9 cellular contexts compared by ENCODE assay signal in genomic region chr19:6161271-6161850, GRCh38. TPM values are rescaled to one million over a fixed set of nuclear protein-coding genes. Genes with fewer than 3 reads are reported as not detected.
A peak's percentile ranks its signal among the peaks of the same experiment; 100 is the strongest.
DNase-seq lines count a peak whose midpoint lies in the region; ATAC-seq, FAIRE-seq and TF ChIP-seq lines count a peak whose summit lies in the region.
"Had no signal": no experiment of that assay in that cellular context is flagged by ENCODE, and none has a peak within 500 bp of the region (broad histone marks: within the 10 kb centered on the region; RNA-seq: fewer than 3 reads in every experiment).

No MANE protein-coding gene starts in this region.

- no peaks in the 10 kb centered on the region for H3K4me1 ChIP-seq in Caco-2
- H3K4me1 ChIP-seq in endothelial cell of umbilical vein (ENCODE audit: control insufficient read depth, extremely low read depth, insufficient read depth, low read length): no peaks in the 10 kb centered on the region

- TF ChIP-seq POLR2A in endothelial cell of umbilical vein (IDR thresholded peaks at IDR 0.05; ENCODE audit: low read depth, low read length): no peak

- H4K20me1 ChIP-seq in endothelial cell of umbilical vein (replicated peaks; ENCODE audit: control insufficient read depth, extremely low read depth, insufficient read depth, low read length): no peaks in the 10 kb centered on the region

- H3K4me2 ChIP-seq in endothelial cell of umbilical vein (ENCODE audit: insufficient read depth, low read length): no peak overlapping the region

- CTCF ChIA-PET in Caco-2 (lab: Charles Lee) (no interaction called here), endothelial cell of umbilical vein (lab: Charles Lee) (no interaction called here)

- no peak overlapping the region for H3K27ac Mint-ChIP-seq in Caco-2 (ENCODE audit: unreplicated experiment)
- no peak overlapping the region for H3K27ac Mint-ChIP-seq in mesothelial cell of epicardium

- H2AFZ ChIP-seq in endothelial cell of umbilical vein (ENCODE audit: low read depth, low read length): peak overlapping the region; percentile 32

- H3K36me3 Mint-ChIP-seq in Caco-2 (ENCODE audit: insufficient read depth, unreplicated experiment) (no peaks in the 10 kb centered on the region), mesothelial cell of epicardium (no peaks in the 10 kb centered on the region)

- H3K27me3 ChIP-seq in Caco-2 (replicated peaks; ENCODE audit: control insufficient read depth, insufficient read depth, low read length) (no peaks in the 10 kb centered on the region), WERI-Rb-1 (ENCODE audit: insufficient read depth, low read depth, severe bottlenecking) (peaks cover 2% of the 10 kb centered on the region), endothelial cell of umbilical vein (ENCODE audit: control insufficient read depth in 2 of 2, insufficient read depth in 2 of 2, low read length in 2 of 2) (no peaks in the 10 kb centered on the region)

- DNase-seq in Caco-2: peak; percentile 19 to 63
- peak; percentile 40 for DNase-seq in WERI-Rb-1
- DNase-seq in endothelial cell of umbilical vein (ENCODE audit: low read depth, low spot score): peak; percentile 7
- DNase-seq in stimulated activated CD4-positive, alpha-beta T cell treated with anti-CD3 and anti-CD28 coated beads, Interleukin-4, amount 100 ng/mL, for 24 hours: peak; percentile 13
- no peak for DNase-seq in D721Med (ENCODE audit: insufficient read length, low spot score)
- no peak for DNase-seq in mesothelial cell of epicardium (ENCODE audit: low spot score in 2 of 2, unreplicated experiment in 2 of 2)

- dilution Hi-C loops in endothelial cell of umbilical vein (cut with MboI; ENCODE audit: extremely low pct_ligation_motif_present, low sequenced_read_pairs): no loop called here

- peaks cover 6% of the 10 kb centered on the region for H3K27me3 Mint-ChIP-seq in Caco-2 (ENCODE audit: insufficient read depth, unreplicated experiment)
- no peaks in the 10 kb centered on the region for H3K27me3 Mint-ChIP-seq in mesothelial cell of epicardium (ENCODE audit: low read depth)

- H3K9me3 Mint-ChIP-seq in Caco-2 (ENCODE audit: unreplicated experiment): peaks cover 18% of the 10 kb centered on the region
- peaks cover 31% of the 10 kb centered on the region for H3K9me3 Mint-ChIP-seq in mesothelial cell of epicardium

- intact Hi-C loops in Caco-2 (cut with micrococcal nuclease; ENCODE audit: unreplicated experiment): no loop called here
- intact Hi-C loops in endothelial cell of umbilical vein (cut with micrococcal nuclease): loop anchor here (10.0 kb wide), 1 partner anchor 263 kb away; the partner anchor contains the start of gene KHSRP

- ATAC-seq in HG03469 (IDR thresholded peaks at IDR 0.05; ENCODE audit: unreplicated experiment): no peak

- FAIRE-seq in endothelial cell of umbilical vein (lab: Jason Lieb, UNC) (no peak), D721Med (lab: Jason Lieb, UNC) (no peak)
- FAIRE-seq: colon had no signal

- TF ChIP-seq EP300 in Ishikawa (IDR thresholded peaks at IDR 0.05; ENCODE audit: borderline replicate concordance): no peak

- BruUV-seq in Caco-2 (replicated peaks; lab: Mats Ljungman, UMichigan) (no TSS peak), endothelial cell of umbilical vein (replicated peaks; lab: Mats Ljungman, UMichigan) (no TSS peak)

- H3K27ac ChIP-seq in WERI-Rb-1: no peak overlapping the region
- H3K27ac ChIP-seq in endothelial cell of umbilical vein (ENCODE audit: insufficient read depth, low read depth, low read length): no peak overlapping the region

- no peak overlapping the region for H3K4me3 Mint-ChIP-seq in Caco-2 (ENCODE audit: unreplicated experiment)
- no peak overlapping the region for H3K4me3 Mint-ChIP-seq in mesothelial cell of epicardium

- no peak for TF ChIP-seq RAD21 in Ishikawa (IDR thresholded peaks at IDR 0.05; ENCODE audit: low read depth)

- H3K9ac ChIP-seq in endothelial cell of umbilical vein (replicated peaks; ENCODE audit: extremely low read depth, insufficient read depth, low read length): no peak overlapping the region

- POLR2A ChIA-PET in Caco-2 (lab: Charles Lee): no interaction called here
- POLR2A ChIA-PET in endothelial cell of umbilical vein (lab: Charles Lee): no interaction called here

- no peak for TF ChIP-seq CTCF in Caco-2 (IDR thresholded peaks at IDR 0.05; ENCODE audit: insufficient read depth in 1 of 2, low read depth in 1 of 2, low read length in 1 of 2, severe bottlenecking in 1 of 2, unreplicated experiment in 1 of 2)
- no peak for TF ChIP-seq CTCF in WERI-Rb-1 (IDR thresholded peaks at IDR 0.05; ENCODE audit: low read depth, low read length)
- no peak for TF ChIP-seq CTCF in endothelial cell of umbilical vein (IDR thresholded peaks at IDR 0.05; ENCODE audit: extremely low read depth in 1 of 2, insufficient read depth in 1 of 2, low read depth in 1 of 2, low read length in 2 of 2)
- TF ChIP-seq CTCF in D721Med (IDR thresholded peaks at IDR 0.05; ENCODE audit: insufficient read depth, missing control alignments): no peak
- TF ChIP-seq CTCF in mesothelial cell of epicardium (IDR thresholded peaks at IDR 0.05; ENCODE audit: unreplicated experiment): no peak

- H3K36me3 ChIP-seq in Caco-2 (ENCODE audit: control insufficient read depth, insufficient read depth, low read length) (no peaks in the 10 kb centered on the region), WERI-Rb-1 (no peaks in the 10 kb centered on the region), endothelial cell of umbilical vein (ENCODE audit: control insufficient read depth in 2 of 2, extremely low read depth in 1 of 2, insufficient read depth in 2 of 2, low read length in 2 of 2) (no peaks in the 10 kb centered on the region)

- H3K9me1 ChIP-seq in endothelial cell of umbilical vein (replicated peaks; ENCODE audit: control insufficient read depth, extremely low read depth, insufficient read depth, low read length): no peaks in the 10 kb centered on the region

- H3K4me1 Mint-ChIP-seq in Caco-2 (ENCODE audit: low read depth, unreplicated experiment): no peaks in the 10 kb centered on the region
- H3K4me1 Mint-ChIP-seq in mesothelial cell of epicardium: no peaks in the 10 kb centered on the region

- H3K4me3 ChIP-seq in Caco-2 (ENCODE audit: low read depth, low read length) (no peak overlapping the region), WERI-Rb-1 (ENCODE audit: low read depth, low read length) (no peak overlapping the region), endothelial cell of umbilical vein (replicated peaks in 1 of 3; ENCODE audit: insufficient read depth in 1 of 3, low read depth in 1 of 3, low read length in 3 of 3) (no peak overlapping the region)

- H3K9me3 ChIP-seq in Caco-2: no peaks in the 10 kb centered on the region
- peaks cover 7% of the 10 kb centered on the region for H3K9me3 ChIP-seq in WERI-Rb-1 (ENCODE audit: severe bottlenecking)
- no peaks in the 10 kb centered on the region for H3K9me3 ChIP-seq in endothelial cell of umbilical vein (replicated peaks; ENCODE audit: control insufficient read depth, insufficient read depth, low read length)

- no peaks in the 10 kb centered on the region for H3K79me2 ChIP-seq in endothelial cell of umbilical vein (ENCODE audit: control insufficient read depth, insufficient read depth, low read length)

TF ChIP-seq in Ishikawa, 13 proteins besides CTCF, POLR2A, EP300 and RAD21:
- TF ChIP-seq EGR1 (IDR thresholded peaks at IDR 0.05) (0 out of 2 replicates have a peak, but pooled peaks have one; percentile 15), TAF1 (IDR thresholded peaks at IDR 0.05; ENCODE audit: low read depth) (no peak)

TF ChIP-seq in endothelial cell of umbilical vein, 7 proteins besides CTCF, POLR2A, EP300 and RAD21:
- TF ChIP-seq EZH2 (IDR thresholded peaks at IDR 0.05; ENCODE audit: borderline replicate concordance, low read depth, low read length, severe bottlenecking) (no peak), JUN (IDR thresholded peaks at IDR 0.05; ENCODE audit: borderline replicate concordance, insufficient read depth, insufficient read length, low read depth) (no peak)
TF ChIP-seq in endothelial cell of umbilical vein: peak in this region for 0.

RNA-seq across cellular contexts. Expression of gene ACSBG2, which starts 25.9 kb away (rescaled TPM):
- total RNA-seq in Caco-2 (2022): not detected in 2 replicates
- total RNA-seq in endothelial cell of umbilical vein: not detected in 2 replicates
- polyA plus RNA-seq in endothelial cell of umbilical vein: not detected in 2 replicates
- polyA plus RNA-seq in endothelial cell of umbilical vein (2011; cell fraction: cytosol; rRNA removed): not detected in 2 replicates
- not detected in 2 replicates for polyA plus RNA-seq in endothelial cell of umbilical vein (2011; cell fraction: nucleus; rRNA removed)
- not detected in 2 replicates for polyA plus RNA-seq in endothelial cell of umbilical vein (2012)
- polyA minus RNA-seq in endothelial cell of umbilical vein: not detected in 2 replicates
- polyA minus RNA-seq in endothelial cell of umbilical vein (2011; cell fraction: cytosol; rRNA and poly(A)+ RNA removed): not detected
- not detected in 2 replicates for polyA minus RNA-seq in endothelial cell of umbilical vein (2011; cell fraction: nucleus; rRNA and poly(A)+ RNA removed)
- not detected in 3 replicates for total RNA-seq in mesothelial cell of epicardium

RNA-seq across cellular contexts. Expression of gene RFX2, which starts 51.1 kb away (rescaled TPM):
- total RNA-seq in Caco-2 (2022) (9.3 and 10.2 TPM in 2 replicates), endothelial cell of umbilical vein (16.1 and 16.2 TPM in 2 replicates), mesothelial cell of epicardium (6.5 to 8.4 TPM (median 7.3 TPM) in 3 replicates)
- polyA plus RNA-seq in endothelial cell of umbilical vein: 19.0 and 20.6 TPM in 2 replicates
- 11.3 and 15.3 TPM in 2 replicates for polyA plus RNA-seq in endothelial cell of umbilical vein (2011; cell fraction: cytosol; rRNA removed)
- polyA plus RNA-seq in endothelial cell of umbilical vein (2011; cell fraction: nucleus; rRNA removed): 21.1 and 23.5 TPM in 2 replicates
- 7.6 and 11.4 TPM in 2 replicates for polyA plus RNA-seq in endothelial cell of umbilical vein (2012)
- polyA minus RNA-seq in endothelial cell of umbilical vein: 15.6 and 17.3 TPM in 2 replicates
- 3.7 TPM for polyA minus RNA-seq in endothelial cell of umbilical vein (2011; cell fraction: cytosol; rRNA and poly(A)+ RNA removed)
- 21.1 and 28.7 TPM in 2 replicates for polyA minus RNA-seq in endothelial cell of umbilical vein (2011; cell fraction: nucleus; rRNA and poly(A)+ RNA removed)

Comparison
In these comparisons a context has a peak if more than half of its experiments do, and no peak if none do; other contexts are left out.
1. DNase-seq: peak in Caco-2 (2 of 2), WERI-Rb-1 (single experiment), endothelial cell of umbilical vein (single experiment) and stimulated activated CD4-positive, alpha-beta T cell treated with anti-CD3 and anti-CD28 coated beads, Interleukin-4, amount 100 ng/mL, for 24 hours (single experiment); none in D721Med (single experiment) and mesothelial cell of epicardium (0 of 2).